Comparison of ENCODE assay signal across 22 cellular contexts in genomic region chr6:111175135-111175534, GRCh38.
A peak's percentile ranks its signal among the peaks of the same experiment; 100 is the strongest.
DNase-seq lines count a peak whose midpoint lies in the region; ATAC-seq and TF ChIP-seq lines count a peak whose summit lies in the region.
"Had no signal": no experiment of that assay in that cellular context is flagged by ENCODE, and none has a peak within 500 bp of the region (broad histone marks: within the 10 kb centered on the region; RNA-seq: fewer than 3 reads in every experiment).

No MANE protein-coding gene starts in this region.

- H3K4me3 ChIP-seq in DND-41 (ENCODE audit: low read depth in 1 of 2, low read length in 2 of 2) (no peak overlapping the region), adipocyte (ENCODE audit: low read length) (no peak overlapping the region)
- H3K4me3 ChIP-seq: MG63 had no signal

- H3K9me3 Mint-ChIP-seq in CD14-positive monocyte = no peaks in the 10 kb centered on the region
- H3K9me3 Mint-ChIP-seq: CD4-positive, alpha-beta memory T cell; HFFc6; T-cell had no signal

- no peak for DNase-seq in DND-41
- peak; percentile 5 to 30 for DNase-seq in Kasumi-1 (lab: John Stamatoyannopoulos, UW)
- peak; percentile 1 for DNase-seq in adipocyte (ENCODE audit: low read depth)
- peak; percentile 4 for DNase-seq in fibroblast of peridontal ligament (ENCODE audit: extremely low read depth)
- DNase-seq in HUDEP-2 (lab: John Stamatoyannopoulos, UW; ENCODE audit: unreplicated experiment in 76 of 76) = no peak
- DNase-seq in substantia nigra (lab: John Stamatoyannopoulos, UW) = no peak
- DNase-seq in CD14-positive monocyte (ENCODE audit: low spot score) = no peak
- DNase-seq in stimulated activated naive CD4-positive, alpha-beta T cell (lab: John Stamatoyannopoulos, UW) = no peak
- DNase-seq: ACHN; Calu3; CD4-positive, alpha-beta memory T cell; DMS53; HFFc6; MG63; NCI-H1417; NCI-H187 treated with DMSO at 0.1 percent for 48 hours; NCI-H2171; NCI-H510A; NCI-H82; T-cell had no signal

- H3K9ac ChIP-seq in DND-41 (ENCODE audit: low read depth, low read length) = no peak overlapping the region
- no peak overlapping the region for H3K9ac ChIP-seq in adipocyte (ENCODE audit: low read length)
- H3K9ac ChIP-seq: KMS-11 had no signal

- H3K4me1 ChIP-seq in DND-41 (ENCODE audit: insufficient read depth, low read length) = peaks cover 18% of the 10 kb centered on the region
- no peaks in the 10 kb centered on the region for H3K4me1 ChIP-seq in adipocyte (ENCODE audit: control insufficient read depth, insufficient read depth, low read length)

- H3K27me3 ChIP-seq in DND-41 (ENCODE audit: insufficient read depth, low read length, poor library complexity) (no peaks in the 10 kb centered on the region), adipocyte (replicated peaks; ENCODE audit: control insufficient read depth, insufficient read depth, low read length) (no peaks in the 10 kb centered on the region)
- H3K27me3 ChIP-seq: MG63 had no signal

- peak; percentile 56; the same call in 1 of the 3 replicates for ATAC-seq in DND-41 (ENCODE audit: insufficient read depth, low read depth)
- ATAC-seq: Panc1, T-cell had no signal

- H3K27ac ChIP-seq in DND-41 (ENCODE audit: low read length) = no peak overlapping the region
- no peak overlapping the region for H3K27ac ChIP-seq in substantia nigra (ENCODE audit: low read depth, low read length, poor library complexity, severe bottlenecking)
- H3K27ac ChIP-seq: KMS-11 had no signal

- H3K36me3 Mint-ChIP-seq in CD14-positive monocyte = no peaks in the 10 kb centered on the region

- peaks cover 0 to 3% (median 0%) of the 10 kb centered on the region in 3 donors for H3K27me3 Mint-ChIP-seq in CD14-positive monocyte (ENCODE audit: low read depth in 3 of 3)
- H3K27me3 Mint-ChIP-seq: CD4-positive, alpha-beta memory T cell; T-cell had no signal

- no peak overlapping the region for H2AFZ ChIP-seq in DND-41 (ENCODE audit: low read depth, low read length)

- H3K9me3 ChIP-seq in DND-41 (ENCODE audit: insufficient read depth, low read length, severe bottlenecking) = no peaks in the 10 kb centered on the region
- no peaks in the 10 kb centered on the region for H3K9me3 ChIP-seq in adipocyte (ENCODE audit: control insufficient read depth, low read length)
- H3K9me3 ChIP-seq: MG63 had no signal

- H3K4me3 Mint-ChIP-seq in CD14-positive monocyte = no peak overlapping the region
- H3K4me3 Mint-ChIP-seq: CD4-positive, alpha-beta memory T cell; HFFc6; T-cell had no signal

- H3K4me1 Mint-ChIP-seq in CD14-positive monocyte = no peaks in the 10 kb centered on the region

- no peaks in the 10 kb centered on the region for H3K79me2 ChIP-seq in DND-41 (ENCODE audit: insufficient read depth, low read length)

- no peaks in the 10 kb centered on the region for H3K36me3 ChIP-seq in DND-41 (ENCODE audit: insufficient read depth, low read length)
- no peaks in the 10 kb centered on the region for H3K36me3 ChIP-seq in adipocyte (ENCODE audit: control insufficient read depth, insufficient read depth, low read length, severe bottlenecking)
- H3K36me3 ChIP-seq: MG63 had no signal

- no peaks in the 10 kb centered on the region for H4K20me1 ChIP-seq in DND-41 (ENCODE audit: insufficient read depth, low read length)

- TF ChIP-seq CTCF in DND-41 (IDR thresholded peaks at IDR 0.05; ENCODE audit: borderline replicate concordance, extremely low read depth, low read length, poor library complexity, severe bottlenecking) = no peak
- TF ChIP-seq CTCF in CD14-positive monocyte (IDR thresholded peaks at IDR 0.05) = no peak

- intact Hi-C loops in CD14-positive monocyte (cut with micrococcal nuclease) = no loop called here

- H3K27ac Mint-ChIP-seq in CD14-positive monocyte = no peak overlapping the region
- H3K27ac Mint-ChIP-seq: HFFc6, T-cell had no signal

- H3K4me2 ChIP-seq in DND-41 (ENCODE audit: insufficient read depth, low read length) = no peak overlapping the region
- H3K4me2 ChIP-seq: KMS-11 had no signal

Comparison
In these comparisons a context has a peak if more than half of its experiments do, and no peak if none do; other contexts are left out.
1. DNase-seq: peak in Kasumi-1 (2 of 2), adipocyte (single experiment) and fibroblast of peridontal ligament (single experiment); none in DND-41 (single experiment), HUDEP-2 (0 of 76), substantia nigra (0 of 49), CD14-positive monocyte (single experiment) and stimulated activated naive CD4-positive, alpha-beta T cell (0 of 6).